8 cellular contexts compared by ENCODE assay signal in the genomic region with DNA sequence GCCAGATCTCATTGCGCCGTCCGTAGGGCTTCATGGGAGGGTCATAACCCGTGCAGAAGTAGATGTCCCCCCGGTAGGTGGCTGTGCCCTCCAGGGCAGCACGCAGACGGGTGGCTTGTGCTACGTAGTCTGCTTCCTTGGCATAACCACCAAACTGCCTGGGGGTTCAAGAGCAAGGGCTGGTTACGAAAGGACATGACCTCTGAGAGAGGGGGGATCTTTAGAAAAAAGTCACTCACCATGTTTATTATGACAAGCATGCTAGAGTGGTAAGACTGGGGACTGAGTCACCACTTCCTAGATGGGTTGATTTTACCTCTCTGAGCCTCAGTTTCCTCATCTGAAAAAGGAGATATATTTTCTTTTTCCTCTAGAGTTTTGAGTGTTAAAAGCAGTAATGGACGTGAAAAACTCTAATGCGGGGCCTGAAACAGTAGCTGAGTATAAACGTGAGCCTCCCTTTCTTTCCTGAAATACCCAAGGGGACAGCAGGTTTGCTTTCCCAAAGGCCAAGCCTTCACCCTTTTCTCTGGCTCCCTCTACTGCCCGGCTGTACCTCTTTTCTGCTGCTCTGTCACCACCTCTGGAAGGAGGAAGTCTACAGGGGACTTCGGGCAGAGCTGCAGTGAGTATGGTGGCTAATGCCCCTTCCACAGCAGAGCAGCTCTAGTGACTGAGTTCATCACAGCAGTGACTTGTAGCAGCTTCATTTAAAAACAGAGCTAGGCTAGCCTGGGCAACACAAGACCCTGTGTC. TPM values are rescaled to one million over a fixed set of nuclear protein-coding genes. Genes with fewer than 3 reads are reported as not detected.
DNase-seq lines count a peak whose midpoint lies in the region; ATAC-seq and TF ChIP-seq lines count a peak whose summit lies in the region.

No MANE protein-coding gene starts in this region.

- no peaks in the 10 kb centered on the region for H3K9me3 ChIP-seq in upper lobe of right lung

- no peak overlapping the region for H3K4me3 ChIP-seq in WI38 (ENCODE audit: low read depth, low read length)
- no peak overlapping the region for H3K4me3 ChIP-seq in upper lobe of right lung

- intact Hi-C loops in upper lobe of right lung (cut with DNase I), result no loop called here

- no peak overlapping the region for H3K27ac ChIP-seq in upper lobe of right lung

- peak; percentile 33 for TF ChIP-seq CTCF in WI38 (IDR thresholded peaks at IDR 0.05; ENCODE audit: low read depth, low read length)
- peak; percentile 32 for TF ChIP-seq CTCF in upper lobe of right lung (IDR thresholded peaks at IDR 0.05)

- peaks cover 67% of the 10 kb centered on the region for H3K36me3 ChIP-seq in upper lobe of right lung

- peaks cover 5% of the 10 kb centered on the region for H3K4me1 ChIP-seq in upper lobe of right lung

- DNase-seq in AML-193 (lab: John Stamatoyannopoulos, UW) (peak; percentile 31 to 44), HK-2 (ENCODE audit: unreplicated experiment) (peak; percentile 20), hippocampal formation (lab: John Stamatoyannopoulos, UW) (peak; percentile 38 to 47), upper lobe of right lung (no peak), SHP77 (lab: John Stamatoyannopoulos, UW) (no peak)
- DNase-seq in stimulated activated naive CD4-positive, alpha-beta T cell (lab: John Stamatoyannopoulos, UW), result no peak

- ATAC-seq in upper lobe of right lung, result peak; percentile 81
- ATAC-seq in HG03442 (IDR thresholded peaks at IDR 0.05; ENCODE audit: unreplicated experiment), result no peak

- H3K27me3 ChIP-seq in upper lobe of right lung, result no peaks in the 10 kb centered on the region

RNA-seq across cellular contexts. Expression of gene GPRC5D, which starts 23.5 kb away (rescaled TPM):
- not detected for total RNA-seq in upper lobe of right lung

RNA-seq across cellular contexts. Expression of gene HEBP1, which starts 24.6 kb away (rescaled TPM):
- total RNA-seq in upper lobe of right lung, result 86.2 TPM

Comparison
In these comparisons a context has a peak if more than half of its experiments do, and no peak if none do; other contexts are left out.
1. DNase-seq: peak in AML-193 (2 of 2), HK-2 (single experiment) and hippocampal formation (2 of 2); none in upper lobe of right lung (single experiment), stimulated activated naive CD4-positive, alpha-beta T cell (0 of 6) and SHP77 (0 of 2).